ENCODE assay signal across 14 cellular contexts in the genomic region with DNA sequence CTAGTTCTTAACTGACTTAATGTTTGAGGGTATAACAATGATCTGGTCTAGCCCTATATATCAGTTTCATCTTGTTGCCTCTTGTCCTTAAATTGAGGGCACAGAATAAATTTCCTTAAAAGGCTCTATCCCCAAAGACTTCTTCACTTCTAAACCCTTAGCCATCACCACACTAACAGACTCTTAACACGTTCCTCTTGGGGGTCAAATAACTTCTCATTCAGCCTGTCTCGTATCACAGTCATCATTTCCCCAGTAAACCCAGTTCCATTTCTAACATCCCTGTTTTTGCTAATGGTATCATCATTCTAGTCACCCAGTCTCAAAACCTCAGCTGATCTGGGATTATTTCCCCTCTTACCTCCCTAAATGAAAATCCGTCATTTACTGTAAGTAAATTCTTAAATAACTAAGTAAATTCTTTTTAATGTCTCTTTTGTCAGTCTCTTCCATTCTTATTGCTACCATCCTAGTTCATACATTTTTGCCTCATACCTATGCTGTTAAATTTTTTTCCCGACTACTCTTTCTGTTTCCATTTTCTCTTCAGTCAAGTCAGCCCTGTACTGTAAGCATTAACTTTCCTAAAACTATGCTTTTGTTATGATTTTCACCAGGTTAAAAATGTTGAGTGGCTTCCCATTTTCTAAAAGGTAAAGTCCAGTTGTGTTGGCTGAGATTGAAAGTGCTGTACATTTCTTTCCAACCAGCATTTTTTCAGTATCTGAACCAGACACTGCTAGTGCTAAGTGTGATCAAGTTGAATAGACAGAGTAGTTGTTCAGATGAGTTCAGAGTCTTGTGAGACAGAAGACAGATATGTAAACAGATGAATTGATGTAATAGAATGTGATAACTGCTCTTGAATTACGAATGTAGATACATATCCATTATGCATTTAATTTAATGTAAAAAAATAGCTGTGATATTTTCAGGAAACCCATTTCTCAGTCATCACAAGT. TPM values are rescaled to one million over a fixed set of nuclear protein-coding genes. Genes with fewer than 3 reads are reported as not detected.
DNase-seq lines count a peak whose midpoint lies in the region; ATAC-seq lines count a peak whose summit lies in the region.
"Had no signal": no experiment of that assay in that cellular context is flagged by ENCODE, and none has a peak within 500 bp of the region (broad histone marks: within the 10 kb centered on the region; RNA-seq: fewer than 3 reads in every experiment).

No MANE protein-coding gene starts in this region.

- H3K4me3 ChIP-seq in trophoblast cell (ENCODE audit: low read depth, low read length) = no peak overlapping the region
- H3K4me3 ChIP-seq: lower lobe of right lung, MG63 had no signal

- H3K23ac ChIP-seq in trophoblast cell (ENCODE audit: low read length) = no peak overlapping the region

- no peak overlapping the region for H3K9ac ChIP-seq in trophoblast cell (ENCODE audit: low read length)

- no peak overlapping the region for H2BK5ac ChIP-seq in trophoblast cell (ENCODE audit: low read depth, low read length, poor library complexity)

- peak overlapping the region; percentile 11 for H3K27ac ChIP-seq in trophoblast cell (ENCODE audit: low read depth, low read length)
- H3K27ac ChIP-seq: lower lobe of right lung had no signal

- H2AK5ac ChIP-seq in trophoblast cell (ENCODE audit: low read length) = no peak overlapping the region

- no peak overlapping the region for H3K18ac ChIP-seq in trophoblast cell (ENCODE audit: low read length)

- no peaks in the 10 kb centered on the region for H3K27me3 ChIP-seq in trophoblast cell (ENCODE audit: insufficient read depth, low read length)
- H3K27me3 ChIP-seq: MG63 had no signal

- H3K4me1 ChIP-seq in trophoblast cell (ENCODE audit: control insufficient read depth in 1 of 2, insufficient read depth in 2 of 2, low read length in 2 of 2) = peaks cover 0 to 14% of the 10 kb centered on the region in 2 experiments

- H3K9me3 ChIP-seq in trophoblast cell (ENCODE audit: insufficient read depth, low read depth, low read length) = no peaks in the 10 kb centered on the region
- H3K9me3 ChIP-seq: Caco-2, lower lobe of right lung, MG63 had no signal

- H2BK120ac ChIP-seq in trophoblast cell (ENCODE audit: insufficient read depth, low read length, poor library complexity) = no peak overlapping the region

- ATAC-seq in GM19324 (IDR thresholded peaks at IDR 0.05; ENCODE audit: low FRiP score, unreplicated experiment) = peak; percentile 41
- peak; percentile 62 for ATAC-seq in HG02798 (IDR thresholded peaks at IDR 0.05; ENCODE audit: poor library complexity, unreplicated experiment)
- ATAC-seq: lower lobe of right lung had no signal

- H3K79me1 ChIP-seq in trophoblast cell (ENCODE audit: low read length) = no peaks in the 10 kb centered on the region

- no peak overlapping the region for H4K8ac ChIP-seq in trophoblast cell (ENCODE audit: low read depth, low read length)

- DNase-seq in amniotic epithelial cell (ENCODE audit: low read depth) = peak; percentile 57
- peak in 1 of 2 donors; percentile 23 for DNase-seq in trophoblast cell
- no peak for DNase-seq in middle frontal gyrus (ENCODE audit: extremely low spot score, low spot score)
- DNase-seq in hypothalamus (lab: John Stamatoyannopoulos, UW) = no peak
- no peak for DNase-seq in GM03348 (ENCODE audit: low spot score)
- no peak for DNase-seq in stimulated activated CD4-positive, alpha-beta T cell treated with anti-CD3 and anti-CD28 coated beads, Interleukin-2, amount 100 ng/mL, for 48 hours
- DNase-seq: Caco-2, lower lobe of right lung, MG63, NCI-H510A treated with DMSO at 0.1 percent for 48 hours, retina, Right ventricle myocardium superior had no signal

- no peak overlapping the region for H4K91ac ChIP-seq in trophoblast cell (ENCODE audit: low read depth, low read length)

- peaks cover 0 to 4% of the 10 kb centered on the region in 2 experiments for H3K36me3 ChIP-seq in trophoblast cell (ENCODE audit: control insufficient read depth in 1 of 2, insufficient read depth in 2 of 2, low read length in 2 of 2)
- H3K36me3 ChIP-seq: lower lobe of right lung had no signal

- H3K79me2 ChIP-seq in trophoblast cell (ENCODE audit: control insufficient read depth, insufficient read depth, low read length, poor library complexity) = peaks cover 11% of the 10 kb centered on the region

- H4K12ac ChIP-seq in trophoblast cell (ENCODE audit: low read depth, low read length) = no peak overlapping the region

- H3K14ac ChIP-seq in trophoblast cell (ENCODE audit: low read length) = no peak overlapping the region

- WGBS in trophoblast cell (ENCODE audit: extremely low coverage, insufficient coverage, insufficient read length) = no CpG with 5 or more reads among the region's 5 CpGs

- no peak overlapping the region for H2BK12ac ChIP-seq in trophoblast cell (ENCODE audit: low read length)

- no peak overlapping the region for H3K4me2 ChIP-seq in trophoblast cell (ENCODE audit: low read length)

- no peak overlapping the region for H3K4ac ChIP-seq in trophoblast cell (ENCODE audit: low read depth, low read length)

- H2AFZ ChIP-seq in trophoblast cell (ENCODE audit: insufficient read depth, low read length, poor library complexity) = no peak overlapping the region

RNA-seq across cellular contexts. Expression of a gene that starts 6.9 kb away (rescaled TPM):
- polyA plus RNA-seq in trophoblast cell (2013) = 20.2 and 20.9 TPM in 2 replicates
